8 cellular contexts compared by ENCODE assay signal in genomic region chr9:129550199-129550839, GRCh38.
DNase-seq lines count a peak whose midpoint lies in the region; ATAC-seq, FAIRE-seq and TF ChIP-seq lines count a peak whose summit lies in the region.

No MANE protein-coding gene starts in this region.

- peak; percentile 82 for FAIRE-seq in endothelial cell of umbilical vein (lab: Jason Lieb, UNC)

- peak; percentile 46 for DNase-seq in stimulated activated CD4-positive, alpha-beta T cell treated with anti-CD3 and anti-CD28 coated beads, Interleukin-15, amount 100 ng/mL, for 24 hours
- DNase-seq in stimulated activated CD4-positive, alpha-beta T cell treated with anti-CD3 and anti-CD28 coated beads, Interleukin-1b, Interleukin-23, amount 100 ng/mL, for 48 hours: no peak
- DNase-seq in UCSD-AML1 (lab: John Stamatoyannopoulos, UW; ENCODE audit: unreplicated experiment) (peak; percentile 26), endothelial cell of umbilical vein (ENCODE audit: low read depth, low spot score) (peak; percentile 35), mesenteric fat pad (ENCODE audit: low spot score) (peak; percentile 94), GM10248 (ENCODE audit: extremely low spot score) (no peak)

- peak overlapping the region; percentile 16 to 40 (median 29) for H3K4me3 ChIP-seq in endothelial cell of umbilical vein (replicated peaks in 1 of 3; ENCODE audit: insufficient read depth in 1 of 3, low read depth in 1 of 3, low read length in 3 of 3)

- TF ChIP-seq POLR2A in endothelial cell of umbilical vein (IDR thresholded peaks at IDR 0.05; ENCODE audit: low read depth, low read length): no peak

- no peaks in the 10 kb centered on the region for H3K79me2 ChIP-seq in endothelial cell of umbilical vein (ENCODE audit: control insufficient read depth, insufficient read depth, low read length)

- no peaks in the 10 kb centered on the region for H3K9me3 ChIP-seq in endothelial cell of umbilical vein (replicated peaks; ENCODE audit: control insufficient read depth, insufficient read depth, low read length)

- H3K4me1 ChIP-seq in endothelial cell of umbilical vein (ENCODE audit: control insufficient read depth, extremely low read depth, insufficient read depth, low read length): peaks cover 3% of the 10 kb centered on the region

- TF ChIP-seq CTCF in endothelial cell of umbilical vein (IDR thresholded peaks at IDR 0.05; ENCODE audit: extremely low read depth in 1 of 2, insufficient read depth in 1 of 2, low read depth in 1 of 2, low read length in 2 of 2) (no peak), GM10248 (IDR thresholded peaks at IDR 0.05; ENCODE audit: control extremely low read depth, extremely low read depth, low read depth, missing control alignments) (no peak)

- dilution Hi-C loops in endothelial cell of umbilical vein (cut with MboI; ENCODE audit: extremely low pct_ligation_motif_present, low sequenced_read_pairs): no loop called here

- no peaks in the 10 kb centered on the region for H4K20me1 ChIP-seq in endothelial cell of umbilical vein (replicated peaks; ENCODE audit: control insufficient read depth, extremely low read depth, insufficient read depth, low read length)

- intact Hi-C loops in endothelial cell of umbilical vein (cut with micrococcal nuclease): loop anchor here (5.0 kb wide), 2 partner anchors 47 to 218 kb away; no protein-coding TSS in a partner anchor

- POLR2A ChIA-PET in endothelial cell of umbilical vein (lab: Charles Lee): interaction anchor here (1.0 kb wide), 1 partner anchor 54 kb away, joined by 3 read pairs; no protein-coding TSS in a partner anchor
- POLR2A ChIA-PET in GM10248 (lab: Yijun Ruan, JAX): no interaction called here

- H3K36me3 ChIP-seq in endothelial cell of umbilical vein (ENCODE audit: control insufficient read depth in 2 of 2, extremely low read depth in 1 of 2, insufficient read depth in 2 of 2, low read length in 2 of 2): no peaks in the 10 kb centered on the region

- H3K9me1 ChIP-seq in endothelial cell of umbilical vein (replicated peaks; ENCODE audit: control insufficient read depth, extremely low read depth, insufficient read depth, low read length): no peaks in the 10 kb centered on the region

- ATAC-seq in GM19324 (IDR thresholded peaks at IDR 0.05; ENCODE audit: low FRiP score, unreplicated experiment): no peak

- BruUV-seq in endothelial cell of umbilical vein (replicated peaks; lab: Mats Ljungman, UMichigan): no TSS peak

- H3K9ac ChIP-seq in endothelial cell of umbilical vein (replicated peaks; ENCODE audit: extremely low read depth, insufficient read depth, low read length): peak overlapping the region; percentile 23

- H3K27ac ChIP-seq in endothelial cell of umbilical vein (ENCODE audit: insufficient read depth, low read depth, low read length) (no peak overlapping the region), temporal lobe (ENCODE audit: low read depth, low read length) (peak overlapping the region; percentile 93)

- H3K4me2 ChIP-seq in endothelial cell of umbilical vein (ENCODE audit: insufficient read depth, low read length): peak overlapping the region; percentile 70

- CTCF ChIA-PET in endothelial cell of umbilical vein (lab: Charles Lee) (interaction anchor here (0.6 to 2.5 kb wide), 6 partner anchors 18 to 411 kb away, joined by 3 to 6 read pairs (median 4); no protein-coding TSS in a partner anchor), GM10248 (lab: Yijun Ruan, JAX) (no interaction called here)

- H3K27me3 ChIP-seq in endothelial cell of umbilical vein (ENCODE audit: control insufficient read depth in 2 of 2, insufficient read depth in 2 of 2, low read length in 2 of 2): peaks cover 3% of the 10 kb centered on the region in 2 experiments

- peak overlapping the region; percentile 82 for H2AFZ ChIP-seq in endothelial cell of umbilical vein (ENCODE audit: low read depth, low read length)

TF ChIP-seq in endothelial cell of umbilical vein, 7 proteins besides CTCF, POLR2A, EP300 and RAD21:
- TF ChIP-seq MYC (IDR thresholded peaks at IDR 0.05; ENCODE audit: low read depth, low read length): no peak
- TF ChIP-seq EZH2 (IDR thresholded peaks at IDR 0.05; ENCODE audit: borderline replicate concordance, low read depth, low read length, severe bottlenecking): no peak
TF ChIP-seq in endothelial cell of umbilical vein: peak in this region for 0.

Comparison
In these comparisons a context has a peak if more than half of its experiments do, and no peak if none do; other contexts are left out.
1. DNase-seq: peak in stimulated activated CD4-positive, alpha-beta T cell treated with anti-CD3 and anti-CD28 coated beads, Interleukin-15, amount 100 ng/mL, for 24 hours (single experiment), UCSD-AML1 (single experiment), endothelial cell of umbilical vein (single experiment) and mesenteric fat pad (single experiment); none in stimulated activated CD4-positive, alpha-beta T cell treated with anti-CD3 and anti-CD28 coated beads, Interleukin-1b, Interleukin-23, amount 100 ng/mL, for 48 hours (single experiment) and GM10248 (single experiment).